Comparison of ENCODE assay signal across 8 cellular contexts in genomic region chr16:58755989-58756649, GRCh38. TPM values are rescaled to one million over a fixed set of nuclear protein-coding genes. Genes with fewer than 3 reads are reported as not detected.
DNase-seq lines count a peak whose midpoint lies in the region; ATAC-seq, FAIRE-seq and TF ChIP-seq lines count a peak whose summit lies in the region.

No MANE protein-coding gene starts in this region.

- H3K9me3 ChIP-seq in GM23248 (ENCODE audit: low read depth): no peaks in the 10 kb centered on the region
- no peaks in the 10 kb centered on the region for H3K9me3 ChIP-seq in psoas muscle
- no peaks in the 10 kb centered on the region for H3K9me3 ChIP-seq in vagina

- TF ChIP-seq CTCF in psoas muscle (IDR thresholded peaks at IDR 0.05) (peak; percentile 67), vagina (IDR thresholded peaks at IDR 0.05) (peak; percentile 20 to 48 (median 45))

- H2AFZ ChIP-seq in GM23248: peak overlapping the region; percentile 47; the same call in 1 of the 2 replicates

- H3F3A ChIP-seq in GM23248 (ENCODE audit: insufficient read depth): no peaks in the 10 kb centered on the region

- DNase-seq in GM23248 (peak; percentile 86), KG1 (lab: John Stamatoyannopoulos, UW) (peak; percentile 59), SK-MEL-5 (ENCODE audit: low read depth, low spot score) (peak; percentile 80), Right ventricle myocardium inferior (ENCODE audit: missing footprints) (no peak), psoas muscle (peak; percentile 65 to 83), vagina (ENCODE audit: extremely low spot score in 2 of 2) (no peak)
- DNase-seq in activated naive CD4-positive, alpha-beta T cell treated with anti-CD3 and anti-CD28 coated beads, Interleukin-2, amount 50 U/mL, for 16 hours: peak; percentile 82

- H3K4me2 ChIP-seq in GM23248 (ENCODE audit: unreplicated experiment): no peak overlapping the region

- in situ Hi-C loops in GM23248 (cut with MboI): no loop called here
- in situ Hi-C loops in SK-MEL-5 (cut with HindIII; ENCODE audit: low pct_unique_long_range_greater_than_20kb, low sequenced_read_pairs): no loop called here

- WGBS in GM23248 (ENCODE audit: low coverage in 1 of 2, low lambda C conversion rate in 2 of 2, missing lambda C conversion rate in 2 of 2), 2 experiments: 31% methylated on average over 17 of the region's 17 CpGs
- 34 to 40% (median 37%) methylated on average over 17 of the region's 17 CpGs for WGBS in psoas muscle, 3 donors

- H3K4me1 ChIP-seq in GM23248 (ENCODE audit: insufficient read depth) (no peaks in the 10 kb centered on the region), psoas muscle (no peaks in the 10 kb centered on the region), vagina (no peaks in the 10 kb centered on the region)

- peak; percentile 52 for FAIRE-seq in G401.6 (lab: Jason Lieb, UNC)

- intact Hi-C loops in Right ventricle myocardium inferior (cut with DNase I) (loop anchor here (1.0 to 2.0 kb wide), 2 partner anchors 21 to 75 kb away; partner anchors contain the start of gene GOT2), psoas muscle (cut with DNase I) (loop anchor here (2.0 to 10.0 kb wide), 3 partner anchors 77 to 421 kb away; no protein-coding TSS in a partner anchor), vagina (cut with DNase I) (no loop called here)

- H3K79me2 ChIP-seq in GM23248 (ENCODE audit: insufficient read depth): no peaks in the 10 kb centered on the region

- ATAC-seq in Right ventricle myocardium inferior: peak; percentile 94
- ATAC-seq in psoas muscle: peak; percentile 80 to 97 (median 86)

- no peaks in the 10 kb centered on the region for H4K20me1 ChIP-seq in GM23248 (ENCODE audit: insufficient read depth)

- peaks cover 10% of the 10 kb centered on the region; the same call in 1 of the 2 replicates for H3K27me3 ChIP-seq in GM23248 (replicated peaks; ENCODE audit: insufficient read depth)
- no peaks in the 10 kb centered on the region for H3K27me3 ChIP-seq in psoas muscle (ENCODE audit: insufficient read depth in 3 of 3, low read length in 2 of 3)
- H3K27me3 ChIP-seq in vagina: no peaks in the 10 kb centered on the region

- H3K27ac ChIP-seq in GM23248 (no peak overlapping the region), psoas muscle (no peak overlapping the region), vagina (no peak overlapping the region)

- no peak overlapping the region for H3K9ac ChIP-seq in GM23248

- H3K36me3 ChIP-seq in GM23248 (ENCODE audit: low read depth): no peaks in the 10 kb centered on the region
- H3K36me3 ChIP-seq in psoas muscle (ENCODE audit: insufficient read depth in 1 of 2, low read depth in 1 of 2): no peaks in the 10 kb centered on the region
- no peaks in the 10 kb centered on the region for H3K36me3 ChIP-seq in vagina

- H3K9me2 ChIP-seq in GM23248 (ENCODE audit: insufficient read depth): no peaks in the 10 kb centered on the region

- no peak overlapping the region for H3K4me3 ChIP-seq in GM23248
- no peak overlapping the region for H3K4me3 ChIP-seq in psoas muscle
- H3K4me3 ChIP-seq in vagina: no peak overlapping the region

- no peak for TF ChIP-seq POLR2A in vagina (IDR thresholded peaks at IDR 0.05)

RNA-seq across cellular contexts. Expression of gene GOT2, which starts 22.0 kb away (rescaled TPM):
- 40.3 and 46.5 TPM in 2 replicates for total RNA-seq in GM23248 (2014; rRNA removed; shearing (Covaris generic))
- 87.9 and 89.6 TPM in 2 replicates for polyA plus RNA-seq in GM23248 (2016; fragmentation: Nextera tagmentation; extraction: Ambion mirVana)
- total RNA-seq in SK-MEL-5 (2014; rRNA removed; shearing (Covaris generic)): 50.1 and 51.1 TPM in 2 replicates
- 84.3 and 104 TPM in 2 replicates for polyA plus RNA-seq in SK-MEL-5 (2015; cell fraction: cytosol; rRNA removed)
- polyA plus RNA-seq in SK-MEL-5 (2015; cell fraction: nucleus; rRNA removed): 57.4 and 57.8 TPM in 2 replicates
- 524 TPM for total RNA-seq in Right ventricle myocardium inferior
- 100 to 1,000 TPM; 183 to 396 (median 274) TPM for total RNA-seq in psoas muscle
- polyA plus RNA-seq in psoas muscle: 100 to 1,000 TPM; 129 to 238 (median 215) TPM
- 57.5 TPM for total RNA-seq in vagina

Comparison
In these comparisons a context has a peak if more than half of its experiments do, and no peak if none do; other contexts are left out.
1. DNase-seq: peak in GM23248 (single experiment), KG1 (single experiment), SK-MEL-5 (single experiment), activated naive CD4-positive, alpha-beta T cell treated with anti-CD3 and anti-CD28 coated beads, Interleukin-2, amount 50 U/mL, for 16 hours (single experiment) and psoas muscle (2 of 2); none in Right ventricle myocardium inferior (single experiment) and vagina (0 of 2).